In genomic region chr20:45501600-45501999, GRCh38 we compare ENCODE assay signal across 35 cellular contexts. TPM values are rescaled to one million over a fixed set of nuclear protein-coding genes. Genes with fewer than 3 reads are reported as not detected.
"Had no signal": no experiment of that assay in that cellular context is flagged by ENCODE, and none has a peak within 500 bp of the region (broad histone marks: within the 10 kb centered on the region; RNA-seq: fewer than 3 reads in every experiment).

No MANE protein-coding gene starts in this region.

- H3K36me3 ChIP-seq: heart left ventricle, left ventricle myocardium inferior, neural progenitor cell, ovary, tibial nerve, upper lobe of left lung had no signal

- H3K9me3 ChIP-seq: heart left ventricle, left ventricle myocardium inferior, ovary, tibial nerve, upper lobe of left lung had no signal

- DNase-seq: glutamatergic neuron; heart left ventricle; hypothalamus; immature natural killer cell; kidney; left colon; left ventricle myocardium inferior; mammary epithelial cell; mesendoderm; naive B cell; natural killer cell; nephron progenitor cell; ovary; retina; right cardiac atrium; stimulated activated CD4-positive, alpha-beta T cell treated with anti-CD3 and anti-CD28 coated beads, Interleukin-1b, Interleukin-23, amount 100 ng/mL, for 48 hours; stimulated activated CD4-positive, alpha-beta T cell treated with anti-CD3 and anti-CD28 coated beads, Interleukin-2, amount 100 ng/mL, for 48 hours; stimulated activated CD4-positive, alpha-beta T cell treated with anti-CD3 and anti-CD28 coated beads, Interleukin-4, amount 100 ng/mL, for 4 hours; stimulated activated CD8-positive, alpha-beta memory T cell treated with anti-CD3 and anti-CD28 coated beads, Interleukin-4, amount 100 ng/mL, for 48 hours; stimulated activated naive CD4-positive, alpha-beta T cell treated with Interleukin-2 at 50 U/mL for 16 hours; stimulated activated naive CD8-positive, alpha-beta T cell treated with anti-CD3 and anti-CD28 coated beads, Interleukin-15, amount 100 ng/mL, for 72 hours; substantia nigra; upper lobe of left lung had no signal

- H3K4me3 ChIP-seq: heart left ventricle, left ventricle myocardium inferior, neural progenitor cell, ovary, smooth muscle cell, tibial nerve, upper lobe of left lung had no signal

- H3K27ac ChIP-seq: left ventricle myocardium inferior, neural progenitor cell, ovary, tibial nerve, upper lobe of left lung had no signal

- H3K9ac ChIP-seq: neural progenitor cell had no signal

- H3K27me3 ChIP-seq: neural progenitor cell, ovary, upper lobe of left lung had no signal

- ATAC-seq: heart left ventricle; left colon; natural killer cell; right cardiac atrium; stimulated activated memory B cell treated with anti-CD40 and anti-IgM and Interleukin-4, amounts not matched to agents 10 μg/mL and 1 μg/mL and 100 μg/mL, for 72 hours; stimulated activated naive CD8-positive, alpha-beta T cell treated with anti-CD3 and anti-CD28 coated beads, Interleukin-15, amount 100 ng/mL, for 72 hours had no signal

- H3K4me1 ChIP-seq: neural progenitor cell, tibial nerve, upper lobe of left lung had no signal

RNA-seq across cellular contexts. Expression of gene SPINT3, which starts 13.8 kb away (rescaled TPM):
- total RNA-seq: heart left ventricle, kidney, left colon, left ventricle myocardium inferior, lower leg skin, mammary epithelial cell, mesothelial cell of epicardium, mononuclear cell, natural killer cell, omental fat pad, ovary, progenitor cell of endocrine pancreas, pulmonary artery endothelial cell, right cardiac atrium, skeletal muscle tissue, smooth muscle cell, temporal lobe, tibial nerve, upper lobe of left lung had no signal

RNA-seq across cellular contexts. Expression of gene WFDC2, which starts 32.0 kb away (rescaled TPM):
- total RNA-seq: left ventricle myocardium inferior, mononuclear cell, natural killer cell, pulmonary artery endothelial cell, skeletal muscle tissue had no signal

RNA-seq across cellular contexts. Expression of gene WFDC6, which starts 37.7 kb away (rescaled TPM):
- total RNA-seq: heart left ventricle, kidney, left colon, left ventricle myocardium inferior, mammary epithelial cell, mesothelial cell of epicardium, mononuclear cell, natural killer cell, omental fat pad, ovary, progenitor cell of endocrine pancreas, pulmonary artery endothelial cell, right cardiac atrium, skeletal muscle tissue, smooth muscle cell, temporal lobe, tibial nerve had no signal

RNA-seq across cellular contexts. Expression of gene EPPIN, which starts 45.6 kb away (rescaled TPM):
- total RNA-seq: kidney, left colon, left ventricle myocardium inferior, lower leg skin, mammary epithelial cell, mesothelial cell of epicardium, mononuclear cell, natural killer cell, omental fat pad, progenitor cell of endocrine pancreas, pulmonary artery endothelial cell, skeletal muscle tissue, smooth muscle cell, temporal lobe, tibial nerve had no signal
